ENCODE assay signal across 19 cellular contexts in the genomic region with DNA sequence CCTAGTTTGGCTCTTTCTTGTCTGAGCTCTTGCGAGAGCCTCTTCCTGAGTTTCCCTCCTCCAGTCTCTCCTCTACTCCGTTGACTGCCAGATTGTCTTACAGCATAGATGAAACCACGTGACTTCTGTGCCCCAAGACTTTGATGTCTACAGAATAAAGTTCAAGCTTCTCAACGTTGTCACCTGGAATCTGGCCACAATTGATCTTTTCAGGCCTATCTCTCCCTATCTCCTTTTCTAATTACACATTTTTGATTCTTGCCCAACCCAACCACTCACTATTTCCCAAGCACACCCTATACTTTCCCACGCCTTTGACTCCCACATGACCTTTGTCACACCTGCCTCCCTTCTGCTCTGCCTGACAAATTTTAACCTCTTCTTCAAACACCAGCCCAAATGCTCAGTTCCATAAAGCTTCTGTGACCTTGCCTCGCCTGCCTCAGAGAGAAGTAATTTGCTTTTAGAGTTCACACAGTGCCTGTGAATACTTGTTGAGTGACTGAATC.
"Had no signal": no experiment of that assay in that cellular context is flagged by ENCODE, and none has a peak within 500 bp of the region (broad histone marks: within the 10 kb centered on the region; RNA-seq: fewer than 3 reads in every experiment).

No MANE protein-coding gene starts in this region.

- H3K9me3 ChIP-seq: breast epithelium, gastroesophageal sphincter, lower lobe of right lung, psoas muscle had no signal

- H3K4me3 ChIP-seq: breast epithelium, gastroesophageal sphincter, lower lobe of right lung, psoas muscle had no signal

- ATAC-seq: activated CD4-positive, alpha-beta T cell treated with anti-CD3 and anti-CD28 coated beads for 36 hours; gastroesophageal sphincter; lower lobe of right lung; naive thymus-derived CD8-positive, alpha-beta T cell; psoas muscle; stimulated activated naive CD8-positive, alpha-beta T cell treated with anti-CD3 and anti-CD28 coated beads, Interleukin-15, Interleukin-2, amounts not matched to agents 100 U/mL and 50 U/mL, for 24 hours; T-cell had no signal

- H3K27me3 ChIP-seq: breast epithelium, gastroesophageal sphincter had no signal

- H3K27ac ChIP-seq: breast epithelium, gastroesophageal sphincter, lower lobe of right lung, psoas muscle, WERI-Rb-1 had no signal

- H3K36me3 ChIP-seq: breast epithelium, gastroesophageal sphincter, lower lobe of right lung, WERI-Rb-1 had no signal

- H3K4me1 ChIP-seq: breast epithelium, gastroesophageal sphincter, lower lobe of right lung, psoas muscle had no signal

- DNase-seq: activated CD4-positive, alpha-beta memory T cell treated with anti-CD3 and anti-CD28 coated beads, Interleukin-2, amount 10 ng/mL, durations not matched to agents 7 days and 5 days; activated CD4-positive, alpha-beta T cell treated with anti-CD3 and anti-CD28 coated beads for 36 hours; activated gamma-delta T cell treated with Interleukin-2 at 50 U/mL for 16 hours; activated naive CD8-positive, alpha-beta T cell treated with anti-CD3 and anti-CD28 coated beads, Interleukin-2, amount 10 ng/mL, durations not matched to agents 7 days and 5 days; activated T-cell treated with anti-CD3 and anti-CD28 coated beads, Interleukin-2, amount 50 U/mL, for 48 hours; anterior cingulate cortex; lower lobe of right lung; midbrain; naive thymus-derived CD8-positive, alpha-beta T cell; occipital lobe; psoas muscle; stimulated activated CD4-positive, alpha-beta T cell treated with anti-CD3 and anti-CD28 coated beads, Interleukin-4, amount 100 ng/mL, for 1 hour; stimulated activated CD8-positive, alpha-beta memory T cell treated with anti-CD3 and anti-CD28 coated beads, Interleukin-4, amount 100 ng/mL, for 48 hours; stimulated activated naive CD8-positive, alpha-beta T cell treated with anti-CD3 and anti-CD28 coated beads, Interleukin-15, Interleukin-2, amounts not matched to agents 100 U/mL and 50 U/mL, for 24 hours; T-cell; T1000; WERI-Rb-1 had no signal
